15 cellular contexts compared by ENCODE assay signal in the genomic region with DNA sequence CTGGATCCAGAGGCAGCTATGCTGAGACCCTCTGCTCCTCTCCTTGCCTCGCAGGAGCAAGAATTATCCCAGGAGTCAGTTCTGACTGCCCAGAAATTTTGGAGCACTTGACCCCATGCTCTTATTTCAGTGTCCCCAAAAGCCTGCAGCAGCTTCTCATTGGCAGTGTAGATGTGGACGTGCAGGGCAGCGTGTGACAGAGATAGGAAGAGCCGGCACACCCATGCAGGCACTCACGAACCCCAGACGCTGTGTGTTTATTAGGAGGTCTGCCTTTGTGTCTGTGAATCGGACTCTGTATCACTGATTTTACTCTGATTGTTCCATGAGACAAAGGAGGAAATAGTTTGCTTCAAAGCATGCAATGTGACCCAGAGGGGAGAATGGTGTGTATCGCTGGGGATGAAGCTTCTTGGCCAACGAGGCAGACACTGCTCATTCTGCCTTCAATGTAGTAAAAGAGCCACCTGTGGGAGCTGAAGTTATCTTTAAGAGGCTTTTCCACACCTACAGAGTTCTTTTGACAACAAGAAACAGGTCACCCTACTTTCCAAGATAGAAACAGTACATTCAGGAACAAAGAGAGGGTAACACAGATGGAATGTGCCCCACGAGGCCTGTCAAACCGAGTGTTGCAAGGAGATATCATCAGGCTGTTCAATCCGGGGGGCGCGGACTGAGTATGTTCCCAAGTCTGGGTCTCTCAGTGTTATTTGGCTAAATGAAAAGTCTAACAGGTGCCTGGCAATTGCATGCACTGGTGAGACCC.
DNase-seq lines count a peak whose midpoint lies in the region; ATAC-seq and TF ChIP-seq lines count a peak whose summit lies in the region.
"Had no signal": no experiment of that assay in that cellular context is flagged by ENCODE, and none has a peak within 500 bp of the region (broad histone marks: within the 10 kb centered on the region; RNA-seq: fewer than 3 reads in every experiment).

No MANE protein-coding gene starts in this region.

- DNase-seq in NCI-H2081 (lab: John Stamatoyannopoulos, UW) (peak; percentile 13 to 24), NCI-H2081 treated with DMSO at 0.1 percent for 48 hours (lab: John Stamatoyannopoulos, UW) (no peak), endodermal cell (no peak), mesothelial cell of epicardium (ENCODE audit: low spot score in 2 of 2, unreplicated experiment in 2 of 2) (no peak), retina (peak; percentile 32), omental fat pad (ENCODE audit: low spot score) (no peak)
- DNase-seq: Caco-2; CD8-positive, alpha-beta T cell; DMS53; GM23248; H9 had no signal

- H3K27me3 ChIP-seq in endodermal cell (ENCODE audit: control insufficient read depth, insufficient read depth, low read length, poor library complexity, severe bottlenecking): no peaks in the 10 kb centered on the region

- H3K9me3 Mint-ChIP-seq in endodermal cell: no peaks in the 10 kb centered on the region
- H3K9me3 Mint-ChIP-seq in mesothelial cell of epicardium: no peaks in the 10 kb centered on the region
- H3K9me3 Mint-ChIP-seq: CD8-positive, alpha-beta T cell; H9 had no signal

- TF ChIP-seq CTCF in endodermal cell (conservative IDR thresholded peaks at IDR 0.05) (no peak), mesothelial cell of epicardium (IDR thresholded peaks at IDR 0.05; ENCODE audit: unreplicated experiment) (no peak), omental fat pad (IDR thresholded peaks at IDR 0.05) (no peak)

- H3K4me3 Mint-ChIP-seq in endodermal cell (no peak overlapping the region), mesothelial cell of epicardium (no peak overlapping the region)
- H3K4me3 Mint-ChIP-seq: CD14-positive monocyte; CD8-positive, alpha-beta T cell; H9 had no signal

- 86 to 88% methylated on average over 8 to 14 of the region's 14 CpGs for WGBS in endodermal cell (ENCODE audit: insufficient coverage in 1 of 2, insufficient read length in 1 of 2), 2 experiments

- H3K36me3 Mint-ChIP-seq in endodermal cell (ENCODE audit: low read depth) (no peaks in the 10 kb centered on the region), mesothelial cell of epicardium (no peaks in the 10 kb centered on the region)
- H3K36me3 Mint-ChIP-seq: CD14-positive monocyte; CD8-positive, alpha-beta T cell had no signal

- H3K4me1 Mint-ChIP-seq in endodermal cell: peaks cover 8% of the 10 kb centered on the region
- peaks cover 62% of the 10 kb centered on the region for H3K4me1 Mint-ChIP-seq in mesothelial cell of epicardium
- H3K4me1 Mint-ChIP-seq: CD14-positive monocyte had no signal

- H3K27ac ChIP-seq in endodermal cell (ENCODE audit: low read depth, low read length): peak overlapping the region; percentile 69
- H3K27ac ChIP-seq: 22Rv1, GM23248 had no signal

- H3K36me3 ChIP-seq in endodermal cell (ENCODE audit: control insufficient read depth, insufficient read depth, low read length): no peaks in the 10 kb centered on the region

- no peaks in the 10 kb centered on the region for H3K9me3 ChIP-seq in endodermal cell (ENCODE audit: control insufficient read depth, low read length)
- H3K9me3 ChIP-seq: Caco-2 had no signal

- no peak overlapping the region for H3K4me3 ChIP-seq in endodermal cell (ENCODE audit: low read length)
- H3K4me3 ChIP-seq: GM23248 had no signal

- H3K27me3 Mint-ChIP-seq in endodermal cell (ENCODE audit: insufficient read depth) (no peaks in the 10 kb centered on the region), mesothelial cell of epicardium (ENCODE audit: low read depth) (no peaks in the 10 kb centered on the region)

- H3K27ac Mint-ChIP-seq in endodermal cell (no peak overlapping the region), mesothelial cell of epicardium (peak overlapping the region; percentile 17)
- H3K27ac Mint-ChIP-seq: CD14-positive monocyte; CD8-positive, alpha-beta T cell had no signal

- ATAC-seq in GM18909 (IDR thresholded peaks at IDR 0.05; ENCODE audit: poor library complexity, unreplicated experiment): no peak
- ATAC-seq in omental fat pad (ENCODE audit: low FRiP score): no peak
- no peak for ATAC-seq in GM19035 (IDR thresholded peaks at IDR 0.05; ENCODE audit: unreplicated experiment)
- ATAC-seq: CD8-positive, alpha-beta T cell had no signal

- H3K9ac ChIP-seq in endodermal cell (ENCODE audit: extremely low read depth, low read length, poor library complexity, severe bottlenecking): no peak overlapping the region
- H3K9ac ChIP-seq: GM23248 had no signal

- peaks cover 3% of the 10 kb centered on the region for H3K4me1 ChIP-seq in endodermal cell (ENCODE audit: control insufficient read depth, insufficient read depth, low read length)
- H3K4me1 ChIP-seq: Caco-2 had no signal

Comparison
In these comparisons a context has a peak if more than half of its experiments do, and no peak if none do; other contexts are left out.
1. DNase-seq: peak in NCI-H2081 (2 of 2) and retina (single experiment); none in NCI-H2081 treated with DMSO at 0.1 percent for 48 hours (single experiment), endodermal cell (single experiment), mesothelial cell of epicardium (0 of 2) and omental fat pad (single experiment).